In the genomic region with DNA sequence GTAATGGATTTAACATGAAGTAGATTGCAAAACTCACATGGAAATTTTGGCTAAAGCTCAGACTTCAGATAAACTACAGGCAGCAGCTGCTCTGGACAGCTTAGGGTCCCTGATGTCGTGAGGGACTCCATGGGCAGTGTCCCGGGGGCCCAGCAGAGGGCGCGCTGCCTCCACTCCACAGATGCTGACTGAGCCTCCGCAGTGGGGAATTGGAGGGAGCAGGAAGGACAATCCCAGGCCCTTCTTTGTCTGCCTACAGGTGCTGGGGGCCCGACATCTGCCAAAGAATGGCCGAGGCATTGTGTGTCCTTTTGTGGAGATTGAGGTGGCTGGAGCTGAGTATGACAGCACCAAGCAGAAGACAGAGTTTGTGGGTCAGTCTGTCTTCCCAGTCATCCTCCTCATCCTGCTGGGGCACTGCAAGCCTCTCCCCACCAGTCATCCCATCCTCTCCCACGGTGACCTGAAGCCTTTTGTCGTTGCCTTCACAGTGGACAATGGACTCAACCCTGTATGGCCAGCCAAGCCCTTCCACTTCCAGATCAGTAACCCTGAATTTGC, we compare ENCODE assay signal across 8 cellular contexts. TPM values are rescaled to one million over a fixed set of nuclear protein-coding genes. Genes with fewer than 3 reads are reported as not detected.
DNase-seq lines count a peak whose midpoint lies in the region; ATAC-seq and TF ChIP-seq lines count a peak whose summit lies in the region.

No MANE protein-coding gene starts in this region.

- intact Hi-C loops in Right ventricle myocardium inferior (cut with DNase I) (loop anchor here (1.0 to 5.0 kb wide), 6 partner anchors 18 to 239 kb away; a partner anchor contains a TSS), posterior cingulate gyrus (cut with DNase I) (loop anchor here (1.0 to 5.0 kb wide), 4 partner anchors 59 to 239 kb away; a partner anchor contains a TSS), tibial artery (cut with DNase I; ENCODE audit: low total_unique reads) (loop anchor here (2.0 kb wide), 2 partner anchors 60 to 168 kb away; a partner anchor contains a TSS)

- no peaks in the 10 kb centered on the region for H3K9me3 Mint-ChIP-seq in activated naive CD4-positive, alpha-beta T cell treated with anti-CD3 and anti-CD28 coated beads, Interleukin-2, amount 50 U/mL, for 72 hours

- H3K27ac ChIP-seq in tibial artery, result peak overlapping the region; percentile 73 to 83

- no peaks in the 10 kb centered on the region for H3K27me3 ChIP-seq in tibial artery

- DNase-seq in GM12865 (ENCODE audit: low read depth) (peak; percentile 71), LHCN-M2 (ENCODE audit: low read depth) (peak; percentile 84), SK-N-DZ (ENCODE audit: low spot score) (peak; percentile 66), Right ventricle myocardium inferior (ENCODE audit: missing footprints) (peak; percentile 92), posterior cingulate gyrus (peak; percentile 82 to 98 (median 92)), tibial artery (peak; percentile 90 to 93)
- DNase-seq in activated naive CD4-positive, alpha-beta T cell treated with anti-CD3 and anti-CD28 coated beads, Interleukin-2, amount 50 U/mL, for 72 hours (ENCODE audit: low spot score in 2 of 2), result peak; percentile 56 to 69

- peak; percentile 76 to 79 for ATAC-seq in activated naive CD4-positive, alpha-beta T cell treated with anti-CD3 and anti-CD28 coated beads, Interleukin-2, amount 50 U/mL, for 72 hours
- peak; percentile 86 for ATAC-seq in Right ventricle myocardium inferior
- ATAC-seq in HG03135 (IDR thresholded peaks at IDR 0.05; ENCODE audit: unreplicated experiment), result no peak

- no peak overlapping the region for H3K4me3 ChIP-seq in GM12865 (ENCODE audit: low read depth, low read length)
- H3K4me3 ChIP-seq in tibial artery, result no peak overlapping the region

- peak overlapping the region; percentile 67 to 85 for H3K27ac Mint-ChIP-seq in activated naive CD4-positive, alpha-beta T cell treated with anti-CD3 and anti-CD28 coated beads, Interleukin-2, amount 50 U/mL, for 72 hours

- H3K36me3 ChIP-seq in tibial artery, result peaks cover 29 to 64% (median 58%) of the 10 kb centered on the region in 3 donors

- no peaks in the 10 kb centered on the region for H3K9me3 ChIP-seq in tibial artery

- peak; percentile 96 for TF ChIP-seq CTCF in GM12865 (IDR thresholded peaks at IDR 0.05; ENCODE audit: insufficient read depth, low read depth, low read length, missing control alignments)
- peak; percentile 97 for TF ChIP-seq CTCF in tibial artery (IDR thresholded peaks at IDR 0.05)

- peaks cover 0 to 64% (median 62%) of the 10 kb centered on the region in 4 donors for H3K4me1 ChIP-seq in tibial artery

- peaks cover 0 to 19% of the 10 kb centered on the region in 2 donors for H3K36me3 Mint-ChIP-seq in activated naive CD4-positive, alpha-beta T cell treated with anti-CD3 and anti-CD28 coated beads, Interleukin-2, amount 50 U/mL, for 72 hours

RNA-seq across cellular contexts. Expression of a gene that starts 35.9 kb away (rescaled TPM):
- total RNA-seq in LHCN-M2 (2014; rRNA removed) (75.9 and 81.2 TPM in 2 replicates), Right ventricle myocardium inferior (43.4 TPM)
- 56.2 TPM for polyA plus RNA-seq in LHCN-M2 (2012)
- polyA plus RNA-seq in SK-N-DZ (2014; cell fraction: cytosol; rRNA removed), result 137 and 176 TPM in 2 replicates
- 1,191 and 1,360 TPM in 2 replicates for polyA plus RNA-seq in SK-N-DZ (2014; cell fraction: nucleus; rRNA removed)
- 100 to 1,000 TPM; 153 to 348 TPM for total RNA-seq in activated naive CD4-positive, alpha-beta T cell treated with anti-CD3 and anti-CD28 coated beads, Interleukin-2, amount 50 U/mL, for 72 hours
